In the genomic region with DNA sequence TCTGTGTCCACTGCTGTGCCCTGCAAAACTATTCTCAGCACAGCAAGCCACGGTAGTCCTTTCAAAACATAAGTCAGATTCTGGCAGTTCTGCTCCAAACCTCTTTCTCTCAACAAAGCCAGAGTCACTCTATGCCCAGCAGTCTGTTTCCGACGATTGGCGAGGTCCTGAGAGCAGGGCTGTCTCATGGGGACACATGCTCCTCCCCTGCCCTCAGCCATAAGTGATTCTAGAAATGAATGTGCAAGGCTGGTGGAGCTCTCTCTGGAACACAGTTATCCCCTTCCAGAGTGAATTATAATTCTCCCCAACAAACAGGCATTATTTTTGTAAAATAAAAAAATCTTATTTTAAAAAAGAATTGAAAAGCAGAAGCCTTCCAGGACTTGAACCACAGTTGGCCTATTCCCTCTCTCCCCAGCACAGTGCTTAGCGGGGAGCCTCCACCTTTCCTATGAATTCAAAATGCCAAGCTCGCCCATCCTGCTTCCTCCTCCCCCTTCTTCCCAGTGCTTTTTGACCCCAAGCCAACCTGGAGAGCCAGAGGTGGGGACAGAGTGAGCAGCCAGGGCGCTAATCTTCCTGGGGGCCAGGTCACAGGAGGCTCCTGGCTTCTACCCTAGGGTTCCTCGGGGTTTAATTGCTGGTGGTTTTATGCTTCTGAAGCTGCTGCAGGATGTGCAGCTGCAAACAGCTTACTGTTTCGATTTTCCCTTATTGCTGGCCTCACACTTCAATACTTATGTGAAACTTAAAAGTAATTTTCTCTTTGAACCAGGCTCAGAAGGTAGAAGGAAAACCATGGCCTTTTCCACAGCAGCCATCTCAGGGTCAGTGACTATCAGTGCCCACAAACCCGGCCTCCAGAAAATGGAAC, we compare ENCODE assay signal across 1 cellular context.
TF ChIP-seq lines count a peak whose summit lies in the region.

No MANE protein-coding gene starts in this region.

TF ChIP-seq in IMR-90, 13 proteins besides CTCF, POLR2A, EP300 and RAD21 (continued from another document):
- TF ChIP-seq, protein P1, sequence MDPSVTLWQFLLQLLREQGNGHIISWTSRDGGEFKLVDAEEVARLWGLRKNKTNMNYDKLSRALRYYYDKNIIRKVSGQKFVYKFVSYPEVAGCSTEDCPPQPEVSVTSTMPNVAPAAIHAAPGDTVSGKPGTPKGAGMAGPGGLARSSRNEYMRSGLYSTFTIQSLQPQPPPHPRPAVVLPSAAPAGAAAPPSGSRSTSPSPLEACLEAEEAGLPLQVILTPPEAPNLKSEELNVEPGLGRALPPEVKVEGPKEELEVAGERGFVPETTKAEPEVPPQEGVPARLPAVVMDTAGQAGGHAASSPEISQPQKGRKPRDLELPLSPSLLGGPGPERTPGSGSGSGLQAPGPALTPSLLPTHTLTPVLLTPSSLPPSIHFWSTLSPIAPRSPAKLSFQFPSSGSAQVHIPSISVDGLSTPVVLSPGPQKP (IDR thresholded peaks at IDR 0.05; ENCODE audit: borderline replicate concordance, low read depth, low read length), result no peak
